ENCODE assay signal across 1 cellular context in genomic region chr22:40898850-40899357, GRCh38.
TF ChIP-seq lines count a peak whose summit lies in the region.

No MANE protein-coding gene starts in this region.

TF ChIP-seq in H1, 55 proteins besides CTCF, POLR2A, EP300 and RAD21:
- TF ChIP-seq USF2 (IDR thresholded peaks at IDR 0.05; ENCODE audit: low read length) (no peak), BACH1 (IDR thresholded peaks at IDR 0.05; ENCODE audit: low read length) (peak; percentile 95), MAFK (IDR thresholded peaks at IDR 0.05; ENCODE audit: low read depth, low read length) (peak; percentile 98)
